ENCODE assay signal across 8 cellular contexts in genomic region chr12:48995061-48995879, GRCh38. TPM values are rescaled to one million over a fixed set of nuclear protein-coding genes. Genes with fewer than 3 reads are reported as not detected.
A peak's percentile ranks its signal among the peaks of the same experiment; 100 is the strongest.
DNase-seq lines count a peak whose midpoint lies in the region; ATAC-seq, FAIRE-seq and TF ChIP-seq lines count a peak whose summit lies in the region.

No MANE protein-coding gene starts in this region.

- peaks cover 0 to 39% (median 14%) of the 10 kb centered on the region in 4 donors for H3K4me1 Mint-ChIP-seq in CD4-positive, CD25-positive, alpha-beta regulatory T cell
- H3K4me1 Mint-ChIP-seq in activated CD4-positive, alpha-beta T cell treated with anti-CD3 and anti-CD28 coated beads, Interleukin-2, amount 10 ng/mL, durations not matched to agents 24 days and 14 days, result peaks cover 30% of the 10 kb centered on the region
- H3K4me1 Mint-ChIP-seq in endothelial cell (ENCODE audit: unreplicated experiment) (peaks cover 17% of the 10 kb centered on the region), mesothelial cell of epicardium (peaks cover 16% of the 10 kb centered on the region)

- no peak for TF ChIP-seq EP300 in transverse colon (IDR thresholded peaks at IDR 0.05; ENCODE audit: low read depth)

- no peaks in the 10 kb centered on the region for H3K36me3 ChIP-seq in CD4-positive, CD25-positive, alpha-beta regulatory T cell (ENCODE audit: control insufficient read depth, insufficient read depth, low read length)
- no peaks in the 10 kb centered on the region for H3K36me3 ChIP-seq in transverse colon

- H3K9me3 Mint-ChIP-seq in CD4-positive, CD25-positive, alpha-beta regulatory T cell, result no peaks in the 10 kb centered on the region
- H3K9me3 Mint-ChIP-seq in activated CD4-positive, alpha-beta T cell treated with anti-CD3 and anti-CD28 coated beads, Interleukin-2, amount 10 ng/mL, durations not matched to agents 24 days and 14 days, result no peaks in the 10 kb centered on the region
- H3K9me3 Mint-ChIP-seq in endothelial cell (ENCODE audit: unreplicated experiment) (no peaks in the 10 kb centered on the region), mesothelial cell of epicardium (no peaks in the 10 kb centered on the region)

- in situ Hi-C loops in transverse colon (cut with MboI; ENCODE audit: low pct_ligation_motif_present in 1 of 4, low pct_unique_long_range_greater_than_20kb in 1 of 4, low sequenced_read_pairs in 3 of 4), result no loop called here

- TF ChIP-seq POLR2A in H54 (IDR thresholded peaks at IDR 0.05; ENCODE audit: low read depth, low read length) (no peak), transverse colon (IDR thresholded peaks at IDR 0.05) (no peak)

- intact Hi-C loops in activated CD4-positive, alpha-beta T cell treated with anti-CD3 and anti-CD28 coated beads, Interleukin-2, amount 10 ng/mL, durations not matched to agents 24 days and 14 days (cut with micrococcal nuclease), result loop anchor here (1.0 to 5.0 kb wide), 2 partner anchors 15 to 68 kb away; partner anchors contain the start of gene FKBP11
- intact Hi-C loops in transverse colon (cut with DNase I; ENCODE audit: low total_unique reads), result no loop called here

- peaks cover 41% of the 10 kb centered on the region for H3K4me1 ChIP-seq in CD4-positive, CD25-positive, alpha-beta regulatory T cell (ENCODE audit: control insufficient read depth, insufficient read depth, low read length, poor library complexity, severe bottlenecking)
- peaks cover 16 to 45% (median 42%) of the 10 kb centered on the region in 4 donors for H3K4me1 ChIP-seq in transverse colon

- peaks cover 70% of the 10 kb centered on the region for H3K27me3 Mint-ChIP-seq in CD4-positive, CD25-positive, alpha-beta regulatory T cell
- H3K27me3 Mint-ChIP-seq in activated CD4-positive, alpha-beta T cell treated with anti-CD3 and anti-CD28 coated beads, Interleukin-2, amount 10 ng/mL, durations not matched to agents 24 days and 14 days, result peaks cover 54% of the 10 kb centered on the region
- H3K27me3 Mint-ChIP-seq in endothelial cell (ENCODE audit: unreplicated experiment) (peaks cover 37% of the 10 kb centered on the region), mesothelial cell of epicardium (ENCODE audit: low read depth) (peaks cover 77% of the 10 kb centered on the region)

- peaks cover 30% of the 10 kb centered on the region for H3K27me3 ChIP-seq in CD4-positive, CD25-positive, alpha-beta regulatory T cell (ENCODE audit: control insufficient read depth, insufficient read depth, low read length)
- peaks cover 91% of the 10 kb centered on the region for H3K27me3 ChIP-seq in transverse colon

- peak; percentile 60 for TF ChIP-seq CTCF in endothelial cell (IDR thresholded peaks at IDR 0.05; ENCODE audit: unreplicated experiment)
- TF ChIP-seq CTCF in mesothelial cell of epicardium (IDR thresholded peaks at IDR 0.05; ENCODE audit: unreplicated experiment), result peak; percentile 67
- TF ChIP-seq CTCF in transverse colon (IDR thresholded peaks at IDR 0.05), result peak; percentile 81 to 90 (median 85)

- ATAC-seq in CD4-positive, CD25-positive, alpha-beta regulatory T cell (ENCODE audit: low read depth in 2 of 2), result no peak
- ATAC-seq in HG03469 (IDR thresholded peaks at IDR 0.05; ENCODE audit: unreplicated experiment), result no peak

- DNase-seq in CD4-positive, CD25-positive, alpha-beta regulatory T cell, result peak in 1 of 3 donors; percentile 47
- DNase-seq in H54 (ENCODE audit: insufficient read length, low spot score) (peak; percentile 100), NCI-H2171 (lab: John Stamatoyannopoulos, UW) (peak; percentile 78), endothelial cell (ENCODE audit: low spot score) (peak; percentile 87), mesothelial cell of epicardium (ENCODE audit: low spot score in 2 of 2, unreplicated experiment in 2 of 2) (peak; percentile 71 to 87), transverse colon (peak; percentile 85)
- DNase-seq in activated CD4-positive, alpha-beta T cell treated with anti-CD3 and anti-CD28 coated beads, Interleukin-2, amount 10 ng/mL, durations not matched to agents 24 days and 14 days, result peak; percentile 87

- no peak for FAIRE-seq in H54 (lab: Jason Lieb, UNC)

- no peak overlapping the region for H3K27ac ChIP-seq in CD4-positive, CD25-positive, alpha-beta regulatory T cell (ENCODE audit: insufficient read depth, low read length, poor library complexity, severe bottlenecking)
- H3K27ac ChIP-seq in transverse colon, result no peak overlapping the region

- peak overlapping the region in 1 of 3 donors; percentile 15 for H3K27ac Mint-ChIP-seq in CD4-positive, CD25-positive, alpha-beta regulatory T cell
- H3K27ac Mint-ChIP-seq in activated CD4-positive, alpha-beta T cell treated with anti-CD3 and anti-CD28 coated beads, Interleukin-2, amount 10 ng/mL, durations not matched to agents 24 days and 14 days, result no peak overlapping the region
- H3K27ac Mint-ChIP-seq in endothelial cell (ENCODE audit: unreplicated experiment), result no peak overlapping the region
- H3K27ac Mint-ChIP-seq in mesothelial cell of epicardium, result no peak overlapping the region

- no peaks in the 10 kb centered on the region for H3K9me3 ChIP-seq in CD4-positive, CD25-positive, alpha-beta regulatory T cell (ENCODE audit: control insufficient read depth in 2 of 2, low read length in 2 of 2)
- no peaks in the 10 kb centered on the region for H3K9me3 ChIP-seq in transverse colon

- peaks cover 4% of the 10 kb centered on the region for H3K36me3 Mint-ChIP-seq in CD4-positive, CD25-positive, alpha-beta regulatory T cell
- H3K36me3 Mint-ChIP-seq in activated CD4-positive, alpha-beta T cell treated with anti-CD3 and anti-CD28 coated beads, Interleukin-2, amount 10 ng/mL, durations not matched to agents 24 days and 14 days (ENCODE audit: low read depth), result peaks cover 4% of the 10 kb centered on the region
- H3K36me3 Mint-ChIP-seq in endothelial cell (ENCODE audit: low read depth, unreplicated experiment), result peaks cover 5% of the 10 kb centered on the region
- H3K36me3 Mint-ChIP-seq in mesothelial cell of epicardium, result peaks cover under 1% of the 10 kb centered on the region

- 9 to 17% methylated on average over 12 to 33 of the region's 33 CpGs for WGBS in transverse colon (ENCODE audit: low coverage in 1 of 2), 2 donors

- peak overlapping the region; percentile 54 to 77 (median 69) for H3K4me3 Mint-ChIP-seq in CD4-positive, CD25-positive, alpha-beta regulatory T cell
- H3K4me3 Mint-ChIP-seq in activated CD4-positive, alpha-beta T cell treated with anti-CD3 and anti-CD28 coated beads, Interleukin-2, amount 10 ng/mL, durations not matched to agents 24 days and 14 days, result peak overlapping the region; percentile 25
- H3K4me3 Mint-ChIP-seq in endothelial cell (ENCODE audit: unreplicated experiment) (no peak overlapping the region), mesothelial cell of epicardium (peak overlapping the region; percentile 24)

- no peak overlapping the region for H3K4me3 ChIP-seq in CD4-positive, CD25-positive, alpha-beta regulatory T cell (ENCODE audit: low read depth, low read length)
- peak overlapping the region in 2 of 4 donors; percentile 19 to 39 for H3K4me3 ChIP-seq in transverse colon

RNA-seq across cellular contexts. Expression of gene DDN, which starts 3.9 kb away (rescaled TPM):
- 0.39 TPM for total RNA-seq in CD4-positive, CD25-positive, alpha-beta regulatory T cell
- not detected for polyA plus RNA-seq in CD4-positive, CD25-positive, alpha-beta regulatory T cell
- total RNA-seq in activated CD4-positive, alpha-beta T cell treated with anti-CD3 and anti-CD28 coated beads, Interleukin-2, amount 10 ng/mL, durations not matched to agents 24 days and 14 days, result 1.4 and 1.5 TPM in 2 replicates
- total RNA-seq in endothelial cell (ENCODE audit: unreplicated experiment) (0.10 TPM), mesothelial cell of epicardium (0.27 to 0.36 TPM (median 0.29 TPM) in 3 replicates), transverse colon (under 1 TPM in 2 of 4 donors, not detected in 2; 0.27 to 0.32 TPM)

RNA-seq across cellular contexts. Expression of gene WNT1, which starts 17.1 kb away (rescaled TPM):
- total RNA-seq in CD4-positive, CD25-positive, alpha-beta regulatory T cell, result 0.62 TPM
- polyA plus RNA-seq in CD4-positive, CD25-positive, alpha-beta regulatory T cell, result under 1 TPM in 1 of 4 donors, not detected in 3; 0.39 TPM
- not detected in 2 replicates for total RNA-seq in activated CD4-positive, alpha-beta T cell treated with anti-CD3 and anti-CD28 coated beads, Interleukin-2, amount 10 ng/mL, durations not matched to agents 24 days and 14 days
- total RNA-seq in endothelial cell (ENCODE audit: unreplicated experiment), result not detected
- not detected in 3 replicates for total RNA-seq in mesothelial cell of epicardium
- not detected for total RNA-seq in transverse colon

RNA-seq across cellular contexts. Expression of gene PRKAG1, which starts 23.3 kb away (rescaled TPM):
- 51.3 TPM for total RNA-seq in CD4-positive, CD25-positive, alpha-beta regulatory T cell
- 10 to 100 TPM; 59.3 to 83.8 (median 64.9) TPM for polyA plus RNA-seq in CD4-positive, CD25-positive, alpha-beta regulatory T cell
- total RNA-seq in activated CD4-positive, alpha-beta T cell treated with anti-CD3 and anti-CD28 coated beads, Interleukin-2, amount 10 ng/mL, durations not matched to agents 24 days and 14 days, result 75.3 and 89.8 TPM in 2 replicates
- total RNA-seq in endothelial cell (ENCODE audit: unreplicated experiment), result 24.0 TPM
- total RNA-seq in mesothelial cell of epicardium, result 58.7 to 61.8 TPM (median 59.4 TPM) in 3 replicates
- total RNA-seq in transverse colon, result 10 to 100 TPM; 21.7 to 44.0 (median 42.3) TPM

RNA-seq across cellular contexts. Expression of gene WNT10B, which starts 23.7 kb away (rescaled TPM):
- total RNA-seq in CD4-positive, CD25-positive, alpha-beta regulatory T cell, result 1.6 TPM
- polyA plus RNA-seq in CD4-positive, CD25-positive, alpha-beta regulatory T cell, result not detected
- total RNA-seq in activated CD4-positive, alpha-beta T cell treated with anti-CD3 and anti-CD28 coated beads, Interleukin-2, amount 10 ng/mL, durations not matched to agents 24 days and 14 days, result 0.19 and 0.21 TPM in 2 replicates
- total RNA-seq in endothelial cell (ENCODE audit: unreplicated experiment), result 0.33 TPM
- total RNA-seq in mesothelial cell of epicardium, result 0.77 to 1.2 TPM (median 0.98 TPM) in 3 replicates
- 1 to 10 TPM in 1 of 4 donors, under 1 TPM in 1, not detected in 2; 0.41 to 1.4 TPM for total RNA-seq in transverse colon

RNA-seq across cellular contexts. Expression of gene ARF3, which starts 38.0 kb away (rescaled TPM):
- total RNA-seq in CD4-positive, CD25-positive, alpha-beta regulatory T cell, result 79.4 TPM
- polyA plus RNA-seq in CD4-positive, CD25-positive, alpha-beta regulatory T cell, result 10 to 100 TPM; 21.2 to 30.5 (median 23.6) TPM
- 109 and 112 TPM in 2 replicates for total RNA-seq in activated CD4-positive, alpha-beta T cell treated with anti-CD3 and anti-CD28 coated beads, Interleukin-2, amount 10 ng/mL, durations not matched to agents 24 days and 14 days
- 307 TPM for total RNA-seq in endothelial cell (ENCODE audit: unreplicated experiment)
- total RNA-seq in mesothelial cell of epicardium, result 123 to 125 TPM (median 125 TPM) in 3 replicates
- total RNA-seq in transverse colon, result 100 to 1,000 TPM in 2 of 4 donors, 10 to 100 TPM in 2; 30.8 to 117 (median 99.8) TPM
